ENCODE assay signal across 18 cellular contexts in the genomic region with DNA sequence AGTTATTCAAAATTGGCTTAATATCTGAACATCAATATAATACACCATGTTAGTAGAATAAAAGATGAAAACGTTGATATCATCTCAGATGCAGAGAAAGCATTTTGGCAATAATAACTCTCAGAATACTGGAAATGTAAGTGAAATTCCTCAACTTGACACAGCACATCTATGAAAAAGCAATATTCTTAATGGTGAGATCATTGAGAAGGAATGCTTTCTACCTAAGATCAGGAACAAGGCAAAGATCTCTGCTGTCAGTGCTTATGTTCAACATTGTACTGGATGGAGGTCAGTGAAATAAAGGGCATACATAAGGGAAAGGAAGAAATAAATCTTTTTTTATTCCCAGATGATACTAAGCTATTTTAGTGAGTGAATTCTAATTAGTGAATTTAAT. TPM values are rescaled to one million over a fixed set of nuclear protein-coding genes. Genes with fewer than 3 reads are reported as not detected.
DNase-seq lines count a peak whose midpoint lies in the region; ATAC-seq, FAIRE-seq and TF ChIP-seq lines count a peak whose summit lies in the region.
"Had no signal": no experiment of that assay in that cellular context is flagged by ENCODE, and none has a peak within 500 bp of the region (broad histone marks: within the 10 kb centered on the region; RNA-seq: fewer than 3 reads in every experiment).

No MANE protein-coding gene starts in this region.

- intact Hi-C loops in right lobe of liver (cut with DNase I): no loop called here

- no peak overlapping the region for H3K4me3 Mint-ChIP-seq in mesothelial cell of epicardium
- H3K4me3 Mint-ChIP-seq: B cell; CD8-positive, alpha-beta T cell; H9 had no signal

- peak; percentile 44 for FAIRE-seq in D721Med (lab: Jason Lieb, UNC)
- FAIRE-seq: GM12878, H1 had no signal

- TF ChIP-seq CTCF in D721Med (IDR thresholded peaks at IDR 0.05; ENCODE audit: insufficient read depth, missing control alignments): no peak
- TF ChIP-seq CTCF in foreskin keratinocyte (conservative IDR thresholded peaks at IDR 0.05): no peak
- no peak for TF ChIP-seq CTCF in mesothelial cell of epicardium (IDR thresholded peaks at IDR 0.05; ENCODE audit: unreplicated experiment)
- TF ChIP-seq CTCF in right lobe of liver (IDR thresholded peaks at IDR 0.05): no peak

- no peaks in the 10 kb centered on the region for H3K9me3 Mint-ChIP-seq in mesothelial cell of epicardium
- H3K9me3 Mint-ChIP-seq: CD8-positive, alpha-beta T cell; H9 had no signal

- H3K27ac ChIP-seq in foreskin keratinocyte (no peak overlapping the region), right lobe of liver (no peak overlapping the region)
- H3K27ac ChIP-seq: BLaER1 treated with 17β-estradiol and CSF1 and Interleukin-3, amounts not matched to agents 10 nM and 100 nM had no signal

- H3K4me1 ChIP-seq in foreskin keratinocyte (peaks cover 21% of the 10 kb centered on the region), right lobe of liver (no peaks in the 10 kb centered on the region)
- H3K4me1 ChIP-seq: BLaER1 treated with 17β-estradiol and CSF1 and Interleukin-3, amounts not matched to agents 10 nM and 100 nM had no signal

- no peaks in the 10 kb centered on the region for H3K27me3 Mint-ChIP-seq in mesothelial cell of epicardium (ENCODE audit: low read depth)
- H3K27me3 Mint-ChIP-seq: B cell had no signal

- peak overlapping the region; percentile 32 for H3K27ac Mint-ChIP-seq in mesothelial cell of epicardium
- H3K27ac Mint-ChIP-seq: B cell; CD8-positive, alpha-beta T cell; H9 had no signal

- H3K27me3 ChIP-seq in foreskin keratinocyte (no peaks in the 10 kb centered on the region), right lobe of liver (no peaks in the 10 kb centered on the region)
- H3K27me3 ChIP-seq: BLaER1 treated with 17β-estradiol and CSF1 and Interleukin-3, amounts not matched to agents 10 nM and 100 nM had no signal

- no peaks in the 10 kb centered on the region for H3K36me3 ChIP-seq in right lobe of liver

- H3K4me1 Mint-ChIP-seq in mesothelial cell of epicardium: peaks cover 15% of the 10 kb centered on the region
- H3K4me1 Mint-ChIP-seq: H9 had no signal

- H3K4me3 ChIP-seq in right lobe of liver: no peak overlapping the region
- H3K4me3 ChIP-seq: BLaER1 treated with 17β-estradiol and CSF1 and Interleukin-3, amounts not matched to agents 10 nM and 100 nM; GM12878 had no signal

- H3K36me3 Mint-ChIP-seq in mesothelial cell of epicardium: peaks cover 21% of the 10 kb centered on the region

- no peaks in the 10 kb centered on the region for H3K9me3 ChIP-seq in right lobe of liver

- TF ChIP-seq POLR2A in right lobe of liver (IDR thresholded peaks at IDR 0.05): no peak

- WGBS in right lobe of liver (ENCODE audit: insufficient coverage, low coverage, low lambda C conversion rate, missing lambda C conversion rate): 79% methylated on average over 1 of the region's 1 CpG

- ATAC-seq in foreskin keratinocyte: peak; percentile 48
- no peak for ATAC-seq in HG02884 (IDR thresholded peaks at IDR 0.05; ENCODE audit: unreplicated experiment)
- ATAC-seq in GM19455 (IDR thresholded peaks at IDR 0.05; ENCODE audit: unreplicated experiment): no peak
- no peak for ATAC-seq in right lobe of liver
- ATAC-seq: CD8-positive, alpha-beta T cell; GM12878 had no signal

- DNase-seq in D721Med (ENCODE audit: insufficient read length, low spot score): no peak
- peak; percentile 1 for DNase-seq in NCI-H226
- peak in 1 of 2 donors; percentile 70 for DNase-seq in foreskin keratinocyte
- no peak for DNase-seq in mesothelial cell of epicardium (ENCODE audit: low spot score in 2 of 2, unreplicated experiment in 2 of 2)
- DNase-seq in right lobe of liver: no peak
- DNase-seq: Calu3; CD8-positive, alpha-beta T cell; DMS 273 treated with DMSO at 0.1 percent for 48 hours; DMS53; DND-41; EL; H9 had no signal

RNA-seq across cellular contexts. Expression of gene MRPL1, which starts 40.6 kb away (rescaled TPM):
- 56.2 and 57.8 TPM in 2 replicates for total RNA-seq in foreskin keratinocyte
- 42.0 and 43.7 TPM in 2 replicates for polyA plus RNA-seq in foreskin keratinocyte
- total RNA-seq in mesothelial cell of epicardium: 25.0 to 27.8 TPM (median 27.0 TPM) in 3 replicates
- 10 to 100 TPM; 12.8 to 26.0 (median 17.8) TPM for total RNA-seq in right lobe of liver
